16 cellular contexts compared by ENCODE assay signal in genomic region chr16:48575471-48576050, GRCh38.
"Had no signal": no experiment of that assay in that cellular context is flagged by ENCODE, and none has a peak within 500 bp of the region (broad histone marks: within the 10 kb centered on the region; RNA-seq: fewer than 3 reads in every experiment).

No MANE protein-coding gene starts in this region.

- H3K27me3 ChIP-seq: adrenal gland, esophagus squamous epithelium, hepatocyte, neural progenitor cell, ovary, right lobe of liver, spleen, vagina had no signal

- H3K9ac ChIP-seq: neural progenitor cell had no signal

- H2AFZ ChIP-seq: hepatocyte, neural progenitor cell had no signal

- H3K4me1 ChIP-seq: neural progenitor cell had no signal

- H3K9me3 ChIP-seq: ovary had no signal

- H3K4me1 Mint-ChIP-seq: neural progenitor cell had no signal

- DNase-seq: activated naive CD4-positive, alpha-beta T cell; adrenal gland; central memory CD4-positive, alpha-beta T cell; cortex of kidney; effector CD4-positive, alpha-beta T cell; esophagus squamous epithelium; ovary; right lobe of liver; spleen; T-helper 2 cell had no signal

- H3K4me3 Mint-ChIP-seq: activated T-helper 1 cell treated with anti-CD3 and anti-CD28 coated beads, Interleukin-12 subunit alpha, Interleukin-12 subunit beta, Interleukin-2, Interleukin-4 antibody, amounts not matched to agents 30 ng/mL and 10 ng/mL and 1 ng/mL, durations not matched to agents 14 hours and 24 hours and 36 hours; neural progenitor cell; WTC11 had no signal

- H3K27ac ChIP-seq: adrenal gland, hepatocyte, neural progenitor cell, ovary, right lobe of liver, vagina had no signal

- FAIRE-seq: endothelial cell of umbilical vein had no signal

- H3K4me2 ChIP-seq: hepatocyte, neural progenitor cell had no signal

- ATAC-seq: WTC11 had no signal

- H3K4me3 ChIP-seq: adrenal gland, esophagus squamous epithelium, hepatocyte, neural progenitor cell, ovary, right lobe of liver, spleen, vagina had no signal

- H3K36me3 ChIP-seq: adrenal gland, ovary, right lobe of liver, vagina had no signal

- H3K27ac Mint-ChIP-seq: neural progenitor cell, WTC11 had no signal
